ENCODE assay signal across 7 cellular contexts in genomic region chr2:172172513-172173217, GRCh38.
DNase-seq lines count a peak whose midpoint lies in the region; ATAC-seq and TF ChIP-seq lines count a peak whose summit lies in the region.

No MANE protein-coding gene starts in this region.

- peaks cover 9% of the 10 kb centered on the region for H3K27me3 ChIP-seq in smooth muscle cell (ENCODE audit: low read depth)

- H3K36me3 ChIP-seq in smooth muscle cell (ENCODE audit: low read depth): no peaks in the 10 kb centered on the region

- no peaks in the 10 kb centered on the region for H3K9me3 ChIP-seq in smooth muscle cell (replicated peaks; ENCODE audit: low read depth)

- H3K9ac ChIP-seq in smooth muscle cell (ENCODE audit: low read depth): no peak overlapping the region

- H4K20me1 ChIP-seq in smooth muscle cell (ENCODE audit: low read depth): no peaks in the 10 kb centered on the region

- ATAC-seq in GM18861 (IDR thresholded peaks at IDR 0.05; ENCODE audit: unreplicated experiment): no peak

- no peaks in the 10 kb centered on the region for H3K79me2 ChIP-seq in smooth muscle cell (ENCODE audit: low read depth)

- peak overlapping the region; percentile 88 for H3K4me2 ChIP-seq in smooth muscle cell

- H3F3A ChIP-seq in smooth muscle cell (ENCODE audit: low read depth): no peaks in the 10 kb centered on the region

- DNase-seq in NCI-H2107 (lab: John Stamatoyannopoulos, UW) (peak; percentile 53), islet precursor cell (peak; percentile 90), smooth muscle cell (lab: John Stamatoyannopoulos, UW; ENCODE audit: unreplicated experiment) (peak; percentile 16)
- DNase-seq in activated CD4-positive, CD25-positive, alpha-beta regulatory T cell treated with anti-CD3 and anti-CD28 coated beads, Interleukin-2, amount 50 U/mL, for 16 hours (ENCODE audit: low read depth, low spot score): peak; percentile 7
- peak; percentile 46 for DNase-seq in central memory CD4-positive, alpha-beta T cell

- H3K27ac ChIP-seq in smooth muscle cell (ENCODE audit: low read depth): no peak overlapping the region

- TF ChIP-seq CTCF in GM12874 (IDR thresholded peaks at IDR 0.05; ENCODE audit: insufficient read depth, low read depth, low read length): peak; percentile 59
- TF ChIP-seq CTCF in smooth muscle cell (IDR thresholded peaks at IDR 0.05; ENCODE audit: borderline replicate concordance, insufficient read depth, poor library complexity, severe bottlenecking): peak; percentile 89

- H3K4me3 ChIP-seq in smooth muscle cell: peak overlapping the region; percentile 66

- WGBS in smooth muscle cell (ENCODE audit: low lambda C conversion rate): 2% methylated on average over 58 of the region's 58 CpGs

- H3K4me1 ChIP-seq in smooth muscle cell (ENCODE audit: low read depth): peaks cover 4% of the 10 kb centered on the region

- H2AFZ ChIP-seq in smooth muscle cell (ENCODE audit: low read depth): peak overlapping the region; percentile 75

Comparison
In these comparisons a context has a peak if more than half of its experiments do, and no peak if none do; other contexts are left out.
1. DNase-seq: peak in every context shown above with its lines; median percentile 90 in islet precursor cell; 53 in NCI-H2107; 46 in central memory CD4-positive, alpha-beta T cell; 16 in smooth muscle cell; 7 in activated CD4-positive, CD25-positive, alpha-beta regulatory T cell treated with anti-CD3 and anti-CD28 coated beads, Interleukin-2, amount 50 U/mL, for 16 hours.